ENCODE assay signal across 12 cellular contexts in the genomic region with DNA sequence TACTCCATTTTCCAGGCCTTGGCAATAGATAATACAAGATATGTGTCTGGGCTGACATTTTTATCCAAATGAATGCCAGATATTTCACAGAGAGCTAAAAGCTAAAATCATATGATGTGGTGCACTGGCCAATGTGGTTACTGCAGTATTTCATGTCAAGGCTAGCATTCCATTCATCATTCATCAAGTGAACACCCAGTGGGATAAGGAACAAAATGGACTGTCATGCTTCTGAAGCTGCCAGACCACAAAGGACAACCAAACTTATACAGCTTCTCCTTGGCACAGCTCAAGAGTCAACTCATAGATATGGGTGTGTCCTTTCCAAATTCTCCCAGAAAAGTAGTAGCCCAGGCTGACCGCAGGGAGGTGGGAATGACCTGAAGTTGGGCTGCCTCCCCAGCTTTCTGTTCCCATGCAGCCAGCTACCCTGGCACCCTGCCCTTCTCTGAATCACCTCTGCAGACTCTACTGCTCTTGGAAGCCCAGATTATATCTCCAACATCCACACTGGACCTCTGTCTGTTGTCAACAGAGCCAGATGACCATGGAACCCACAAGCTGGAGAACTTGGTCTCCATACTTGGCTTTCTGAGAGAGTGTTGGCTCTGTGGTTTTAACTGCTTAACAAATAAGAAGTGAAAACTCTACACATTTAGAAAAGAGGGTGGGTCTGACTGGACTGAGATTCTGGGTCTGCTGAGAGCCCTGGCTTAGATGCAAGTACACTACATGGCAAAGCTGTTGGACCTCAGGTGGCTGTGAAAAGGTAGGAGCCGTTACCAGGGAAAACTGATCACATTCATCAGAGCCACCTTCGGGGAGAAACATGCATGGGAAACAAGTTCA.
A peak's percentile ranks its signal among the peaks of the same experiment; 100 is the strongest.
DNase-seq lines count a peak whose midpoint lies in the region; ATAC-seq and TF ChIP-seq lines count a peak whose summit lies in the region.
"Had no signal": no experiment of that assay in that cellular context is flagged by ENCODE, and none has a peak within 500 bp of the region (broad histone marks: within the 10 kb centered on the region; RNA-seq: fewer than 3 reads in every experiment).

No MANE protein-coding gene starts in this region.

- H3K79me2 ChIP-seq in MM.1S (ENCODE audit: low read length) (no peaks in the 10 kb centered on the region), osteoblast (ENCODE audit: insufficient read depth, low read length) (no peaks in the 10 kb centered on the region)

- H3K27me3 ChIP-seq in BE2C (no peaks in the 10 kb centered on the region), MM.1S (replicated peaks; ENCODE audit: insufficient read depth, low read length) (no peaks in the 10 kb centered on the region), osteoblast (ENCODE audit: insufficient read depth, low read length) (no peaks in the 10 kb centered on the region)

- H3K9ac ChIP-seq in MM.1S (ENCODE audit: low read length): no peak overlapping the region

- H2AFZ ChIP-seq in MM.1S (ENCODE audit: low read length): 0 out of 2 replicates have a peak overlapping the region, but pooled peaks have one; percentile 0
- H2AFZ ChIP-seq in osteoblast (ENCODE audit: low read length): no peak overlapping the region

- H3K36me3 ChIP-seq in BE2C (no peaks in the 10 kb centered on the region), MM.1S (replicated peaks; ENCODE audit: insufficient read depth, low read length) (no peaks in the 10 kb centered on the region), osteoblast (ENCODE audit: insufficient read depth, low read length) (no peaks in the 10 kb centered on the region)

- DNase-seq in BE2C: peak; percentile 47
- no peak for DNase-seq in MM.1S
- peak; percentile 81 for DNase-seq in osteoblast (ENCODE audit: insufficient read length, low spot score, missing footprints)
- DNase-seq in NCI-H1436 treated with DMSO at 0.1 percent for 48 hours (lab: John Stamatoyannopoulos, UW): no peak
- no peak for DNase-seq in substantia nigra (lab: John Stamatoyannopoulos, UW)
- DNase-seq: CD4-positive, CD25-positive, alpha-beta regulatory T cell; NCI-H146; occipital lobe; stimulated activated naive CD4-positive, alpha-beta T cell treated with Interleukin-2 at 50 U/mL for 16 hours had no signal

- TF ChIP-seq CTCF in BE2C (IDR thresholded peaks at IDR 0.05; ENCODE audit: low read depth, low read length): no peak
- no peak for TF ChIP-seq CTCF in MM.1S (IDR thresholded peaks at IDR 0.05; ENCODE audit: low read length)
- TF ChIP-seq CTCF in osteoblast (IDR thresholded peaks at IDR 0.05; ENCODE audit: extremely low read depth, low read depth, low read length): peak; percentile 44

- H3K27ac ChIP-seq in MM.1S (ENCODE audit: low read length) (peak overlapping the region; percentile 24; the same call in 1 of the 2 replicates), osteoblast (ENCODE audit: low read depth, low read length) (peak overlapping the region; percentile 89), substantia nigra (ENCODE audit: low read depth, low read length, poor library complexity, severe bottlenecking) (no peak overlapping the region)

- H3K9me2 ChIP-seq in MM.1S (replicated peaks; ENCODE audit: insufficient read depth, low read length): no peaks in the 10 kb centered on the region

- H3K4me3 ChIP-seq in BE2C (ENCODE audit: low read depth, low read length): no peak overlapping the region
- H3K4me3 ChIP-seq in MM.1S (ENCODE audit: low read length): no peak overlapping the region
- no peak overlapping the region for H3K4me3 ChIP-seq in osteoblast (ENCODE audit: insufficient read depth, low read length)

- H3K4me2 ChIP-seq in MM.1S (ENCODE audit: low read depth, low read length): peak overlapping the region; percentile 1; the same call in 1 of the 2 replicates
- H3K4me2 ChIP-seq in osteoblast (ENCODE audit: insufficient read depth, low read length): peak overlapping the region; percentile 42

- H3K9me3 ChIP-seq in BE2C: no peaks in the 10 kb centered on the region
- no peaks in the 10 kb centered on the region for H3K9me3 ChIP-seq in MM.1S (replicated peaks; ENCODE audit: insufficient read depth, low read length)
- no peaks in the 10 kb centered on the region for H3K9me3 ChIP-seq in osteoblast (ENCODE audit: low read depth, low read length)

- H4K20me1 ChIP-seq in MM.1S (ENCODE audit: insufficient read depth, low read length): no peaks in the 10 kb centered on the region
- no peaks in the 10 kb centered on the region for H4K20me1 ChIP-seq in osteoblast (ENCODE audit: insufficient read depth, low read length)

- H3F3A ChIP-seq in MM.1S (ENCODE audit: insufficient read depth, low read length): 0 out of 2 replicates have a peak, but pooled peaks cover 2% of the 10 kb centered on the region

- ATAC-seq in esophagus mucosa (peak; percentile 91), HG03097 (IDR thresholded peaks at IDR 0.05; ENCODE audit: low FRiP score, unreplicated experiment) (no peak), HG03135 (IDR thresholded peaks at IDR 0.05; ENCODE audit: unreplicated experiment) (no peak)

- peaks cover 19% of the 10 kb centered on the region for H3K4me1 ChIP-seq in BE2C
- H3K4me1 ChIP-seq in MM.1S (ENCODE audit: low read length): peaks cover 27% of the 10 kb centered on the region
- H3K4me1 ChIP-seq in osteoblast (ENCODE audit: insufficient read depth, low read length): peaks cover 14% of the 10 kb centered on the region

Comparison
In these comparisons a context has a peak if more than half of its experiments do, and no peak if none do; other contexts are left out.
1. DNase-seq: peak in BE2C (single experiment) and osteoblast (single experiment); none in MM.1S (single experiment), NCI-H1436 treated with DMSO at 0.1 percent for 48 hours (single experiment) and substantia nigra (0 of 49).